Comparison of ENCODE assay signal across 1 cellular context in genomic region chr5:38483788-38484398, GRCh38.
TF ChIP-seq lines count a peak whose summit lies in the region.

No MANE protein-coding gene starts in this region.

TF ChIP-seq in H1, 55 proteins besides CTCF, POLR2A, EP300 and RAD21:
- TF ChIP-seq PHF8 (conservative IDR thresholded peaks at IDR 0.05; ENCODE audit: low read depth, low read length) (no peak), JUN (IDR thresholded peaks at IDR 0.05; ENCODE audit: low read depth, low read length) (no peak), RBBP5 (IDR thresholded peaks at IDR 0.05; ENCODE audit: borderline replicate concordance, low read depth, low read length) (no peak), CTBP2 (IDR thresholded peaks at IDR 0.05; ENCODE audit: borderline replicate concordance, insufficient read depth, insufficient read length, low read length) (no peak), EGR1 (IDR thresholded peaks at IDR 0.05; ENCODE audit: borderline replicate concordance, low read depth, low read length) (no peak), BRCA1 (IDR thresholded peaks at IDR 0.05; ENCODE audit: low read depth, low read length) (no peak), NANOG (IDR thresholded peaks at IDR 0.05; ENCODE audit: insufficient read depth, low read depth, low read length, poor library complexity, severe bottlenecking) (no peak), ATF2 (IDR thresholded peaks at IDR 0.05; ENCODE audit: low read length) (no peak), RNF2 (IDR thresholded peaks at IDR 0.05; ENCODE audit: borderline replicate concordance, low read depth, low read length, missing control alignments, poor library complexity, severe bottlenecking) (no peak), MAX (IDR thresholded peaks at IDR 0.05) (no peak), E2F6 (IDR thresholded peaks at IDR 0.05) (no peak), TAF1 (IDR thresholded peaks at IDR 0.05; ENCODE audit: low read depth, low read length) (no peak), SP2 (IDR thresholded peaks at IDR 0.05; ENCODE audit: low read length) (no peak), CHD2 (IDR thresholded peaks at IDR 0.05; ENCODE audit: low read length) (no peak), KDM1A (IDR thresholded peaks at IDR 0.05; ENCODE audit: borderline replicate concordance, low read length) (no peak), BACH1 (IDR thresholded peaks at IDR 0.05; ENCODE audit: low read length) (no peak), JUND (IDR thresholded peaks at IDR 0.05; ENCODE audit: low read length) (no peak), SIN3A (conservative IDR thresholded peaks at IDR 0.05 in 1 of 2, IDR thresholded peaks at IDR 0.05 in 1 of 2; ENCODE audit: low read depth in 1 of 2, low read length in 2 of 2) (no peak)
